Comparison of ENCODE assay signal across 26 cellular contexts in genomic region chr9:18261143-18261542, GRCh38.
A peak's percentile ranks its signal among the peaks of the same experiment; 100 is the strongest.
DNase-seq lines count a peak whose midpoint lies in the region; FAIRE-seq and TF ChIP-seq lines count a peak whose summit lies in the region.
"Had no signal": no experiment of that assay in that cellular context is flagged by ENCODE, and none has a peak within 500 bp of the region (broad histone marks: within the 10 kb centered on the region; RNA-seq: fewer than 3 reads in every experiment).

No MANE protein-coding gene starts in this region.

- H3K27me3 ChIP-seq in BLaER1: no peaks in the 10 kb centered on the region
- no peaks in the 10 kb centered on the region for H3K27me3 ChIP-seq in stomach
- no peaks in the 10 kb centered on the region for H3K27me3 ChIP-seq in tibial nerve
- H3K27me3 ChIP-seq: breast epithelium, right atrium auricular region, thyroid gland had no signal

- H4K20me1 ChIP-seq in BLaER1: no peaks in the 10 kb centered on the region

- H3K4me3 ChIP-seq in BLaER1 (no peak overlapping the region), choroid plexus epithelial cell (ENCODE audit: low read depth, low read length) (no peak overlapping the region), stomach (no peak overlapping the region), tibial nerve (no peak overlapping the region)
- H3K4me3 ChIP-seq: breast epithelium, right atrium auricular region, thyroid gland had no signal

- no peak overlapping the region for H3K4me3 Mint-ChIP-seq in nephron
- H3K4me3 Mint-ChIP-seq: activated CD8-positive, alpha-beta T cell treated with anti-CD3 and anti-CD28 coated beads, Interleukin-2, amount 10 ng/mL, durations not matched to agents 7 days and 5 days; activated naive CD4-positive, alpha-beta T cell treated with anti-CD3 and anti-CD28 coated beads for 36 hours; H9; immature natural killer cell had no signal

- intact Hi-C loops in stomach (cut with DNase I; ENCODE audit: low total_unique reads): no loop called here

- peaks cover 5% of the 10 kb centered on the region for H3K27me3 Mint-ChIP-seq in nephron (ENCODE audit: low read depth)

- TF ChIP-seq CTCF in choroid plexus epithelial cell (conservative IDR thresholded peaks at IDR 0.05; ENCODE audit: low read depth, low read length) (no peak), nephron (IDR thresholded peaks at IDR 0.05; ENCODE audit: unreplicated experiment in 3 of 3) (no peak), RWPE1 (conservative IDR thresholded peaks at IDR 0.05; ENCODE audit: low read depth) (no peak), stomach (IDR thresholded peaks at IDR 0.05) (no peak), tibial nerve (IDR thresholded peaks at IDR 0.05) (no peak)

- H3K36me3 ChIP-seq in BLaER1 (no peaks in the 10 kb centered on the region), stomach (no peaks in the 10 kb centered on the region), tibial nerve (no peaks in the 10 kb centered on the region)
- H3K36me3 ChIP-seq: breast epithelium, right atrium auricular region, thyroid gland had no signal

- H3K9me3 Mint-ChIP-seq in nephron: peaks cover 1% of the 10 kb centered on the region
- H3K9me3 Mint-ChIP-seq: activated naive CD4-positive, alpha-beta T cell treated with anti-CD3 and anti-CD28 coated beads for 36 hours had no signal

- H3K9me3 ChIP-seq in BLaER1 (no peaks in the 10 kb centered on the region), stomach (no peaks in the 10 kb centered on the region), tibial nerve (no peaks in the 10 kb centered on the region)
- H3K9me3 ChIP-seq: breast epithelium, right atrium auricular region, thyroid gland had no signal

- H3K4me1 ChIP-seq in BLaER1 (peaks cover 7% of the 10 kb centered on the region), stomach (peaks cover 0 to 18% (median 3%) of the 10 kb centered on the region in 4 donors), tibial nerve (peaks cover 0 to 10% (median 0%) of the 10 kb centered on the region in 4 donors)
- H3K4me1 ChIP-seq: breast epithelium, right atrium auricular region had no signal

- TF ChIP-seq POLR2A in H54 (IDR thresholded peaks at IDR 0.05; ENCODE audit: low read depth, low read length) (no peak), stomach (IDR thresholded peaks at IDR 0.05) (no peak), tibial nerve (IDR thresholded peaks at IDR 0.05) (no peak)

- DNase-seq in H54 (ENCODE audit: insufficient read length, low spot score): no peak
- DNase-seq in choroid plexus epithelial cell (ENCODE audit: low read depth): peak; percentile 28
- no peak for DNase-seq in RWPE1 (ENCODE audit: low spot score)
- DNase-seq in stomach: no peak
- DNase-seq in tibial nerve (ENCODE audit: low spot score in 2 of 2): no peak
- DNase-seq: activated CD8-positive, alpha-beta T cell treated with anti-CD3 and anti-CD28 coated beads, Interleukin-2, amount 10 ng/mL, durations not matched to agents 7 days and 5 days; activated naive CD4-positive, alpha-beta T cell treated with anti-CD3 and anti-CD28 coated beads for 36 hours; amygdala; H9; immature natural killer cell; Kasumi-1; NCI-H2171; NCI-H524 treated with DMSO at 0.1 percent for 48 hours; posterior cingulate gyrus; SIG-M5; stimulated activated CD4-positive, alpha-beta T cell treated with anti-CD3 and anti-CD28 coated beads, Interleukin-12 subunit alpha, Interleukin-12 subunit beta, amount 100 ng/mL, for 4 hours; stimulated activated CD4-positive, alpha-beta T cell treated with anti-CD3 and anti-CD28 coated beads, Interleukin-4, amount 100 ng/mL, for 1 hour; SW 1271; T-helper 9 cell had no signal

- H3K9ac ChIP-seq in BLaER1: no peak overlapping the region

- H3K27ac Mint-ChIP-seq in nephron: peak overlapping the region; percentile 39 to 86 (median 71)
- H3K27ac Mint-ChIP-seq: activated CD8-positive, alpha-beta T cell treated with anti-CD3 and anti-CD28 coated beads, Interleukin-2, amount 10 ng/mL, durations not matched to agents 7 days and 5 days; activated naive CD4-positive, alpha-beta T cell treated with anti-CD3 and anti-CD28 coated beads for 36 hours; H9; immature natural killer cell had no signal

- FAIRE-seq in H54 (lab: Jason Lieb, UNC): peak; percentile 36
- FAIRE-seq: GM12892 had no signal

- no peak overlapping the region for H3K27ac ChIP-seq in BLaER1
- no peak overlapping the region for H3K27ac ChIP-seq in RWPE1
- no peak overlapping the region for H3K27ac ChIP-seq in stomach
- H3K27ac ChIP-seq in tibial nerve: no peak overlapping the region
- H3K27ac ChIP-seq: breast epithelium, C4-2B, right atrium auricular region, thyroid gland had no signal

- peak overlapping the region; percentile 23; the same call in 1 of the 2 replicates for H3K4me2 ChIP-seq in BLaER1

- no peaks in the 10 kb centered on the region for H3K36me3 Mint-ChIP-seq in nephron (ENCODE audit: low read depth)
- H3K36me3 Mint-ChIP-seq: immature natural killer cell had no signal

- POLR2A ChIA-PET in RWPE1 (lab: Yijun Ruan, JAX; ENCODE audit: low non-redundant PET): no interaction called here

- no peak for TF ChIP-seq EP300 in stomach (IDR thresholded peaks at IDR 0.05)
- TF ChIP-seq EP300 in tibial nerve (IDR thresholded peaks at IDR 0.05): no peak

- CTCF ChIA-PET in RWPE1 (lab: Yijun Ruan, JAX): interaction anchor here (0.6 to 1.2 kb wide), 2 partner anchors 111 to 1199 kb away, joined by 3 read pairs; no protein-coding TSS in a partner anchor

- 19 to 31% (median 25%) methylated on average over 2 of the region's 2 CpGs for WGBS in stomach, 5 donors
- 39 to 67% methylated on average over 2 of the region's 2 CpGs for WGBS in tibial nerve, 2 donors

- peaks cover 17% of the 10 kb centered on the region for H3K4me1 Mint-ChIP-seq in nephron
- H3K4me1 Mint-ChIP-seq: immature natural killer cell had no signal
